ENCODE assay signal across 7 cellular contexts in the genomic region with DNA sequence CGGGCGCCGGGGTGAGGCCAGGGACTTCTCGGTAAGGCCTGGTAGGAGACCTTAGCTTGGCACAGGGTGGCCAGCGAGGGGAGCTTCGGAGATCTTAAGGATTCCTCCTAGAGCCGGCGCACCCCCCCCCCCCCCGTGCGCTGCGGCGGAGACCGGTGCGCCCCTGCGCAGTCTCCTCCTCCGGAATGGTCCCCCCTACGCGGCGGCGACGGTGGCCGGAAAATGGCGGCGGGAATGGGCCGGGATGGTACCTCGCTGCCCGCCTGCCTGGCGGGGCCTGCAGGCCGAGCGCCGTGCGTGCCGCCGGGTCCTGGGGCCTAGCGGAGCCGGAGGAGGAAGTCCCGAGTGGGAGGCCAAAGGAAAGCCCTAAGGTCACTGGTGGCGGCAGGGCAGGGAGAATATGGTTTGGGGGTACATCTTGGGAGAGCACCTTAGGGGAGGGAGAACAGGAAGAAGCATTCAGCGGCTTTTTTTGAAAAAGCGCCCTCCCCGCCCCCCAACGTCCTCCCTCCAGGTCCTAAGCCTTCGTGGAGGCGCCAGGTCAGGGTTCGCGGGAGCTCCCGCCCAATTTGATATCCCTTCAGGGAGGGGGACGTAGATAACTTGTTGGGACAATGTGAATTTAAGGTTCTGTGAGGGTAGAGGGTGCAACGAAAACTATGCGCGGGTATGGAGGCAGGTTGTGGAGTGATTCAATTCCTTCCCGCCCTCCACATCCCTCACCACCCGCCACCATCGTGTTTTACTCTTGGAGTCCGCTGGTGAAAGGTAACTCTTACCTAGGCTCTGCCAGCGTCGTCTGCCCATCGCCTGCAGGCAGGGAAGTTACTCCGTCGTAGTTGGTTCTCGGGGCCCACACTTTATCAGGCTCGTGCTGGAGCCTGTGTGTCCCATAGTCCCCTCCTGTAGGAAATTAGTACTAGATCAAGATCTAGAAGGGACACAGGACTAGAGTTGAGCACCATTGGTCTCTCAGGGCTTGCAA. TPM values are rescaled to one million over a fixed set of nuclear protein-coding genes. Genes with fewer than 3 reads are reported as not detected.
DNase-seq lines count a peak whose midpoint lies in the region; ATAC-seq and TF ChIP-seq lines count a peak whose summit lies in the region.

No MANE protein-coding gene starts in this region.

- no peak for TF ChIP-seq POLR2A in esophagus squamous epithelium (IDR thresholded peaks at IDR 0.05)

- H3K36me3 Mint-ChIP-seq in natural killer cell treated with Interleukin-12 subunit alpha and Interleukin-12 subunit beta and Interleukin-15 and Interleukin-18, amount 100 ng/mL, for 72 hours = peaks cover 33% of the 10 kb centered on the region

- H3K4me3 ChIP-seq in HUES64 (ENCODE audit: low read length) = peak overlapping the region; percentile 91
- peak overlapping the region; percentile 76 to 86 (median 78) for H3K4me3 ChIP-seq in esophagus squamous epithelium

- ATAC-seq in GM21423 (IDR thresholded peaks at IDR 0.05; ENCODE audit: unreplicated experiment) = peak; percentile 17
- ATAC-seq in natural killer cell treated with Interleukin-12 subunit alpha and Interleukin-12 subunit beta and Interleukin-15 and Interleukin-18, amount 100 ng/mL, for 72 hours = peak; percentile 39 to 40

- no peak for TF ChIP-seq CTCF in esophagus squamous epithelium (IDR thresholded peaks at IDR 0.05)

- DNase-seq in GM03348 (ENCODE audit: low spot score) (peak; percentile 71), esophagus squamous epithelium (lab: John Stamatoyannopoulos, UW) (no peak), mesenteric fat pad (ENCODE audit: low spot score) (no peak)
- peak; percentile 33 for DNase-seq in activated CD4-positive, CD25-positive, alpha-beta regulatory T cell treated with anti-CD3 and anti-CD28 coated beads, Interleukin-2, amount 50 U/mL, for 72 hours
- DNase-seq in natural killer cell treated with Interleukin-12 subunit alpha and Interleukin-12 subunit beta and Interleukin-15 and Interleukin-18, amount 100 ng/mL, for 72 hours (ENCODE audit: low spot score) = peak; percentile 76

- intact Hi-C loops in esophagus squamous epithelium (cut with DNase I) = no loop called here

- H3K27me3 ChIP-seq in HUES64 (ENCODE audit: insufficient read depth, low read length) = no peaks in the 10 kb centered on the region
- no peaks in the 10 kb centered on the region for H3K27me3 ChIP-seq in esophagus squamous epithelium

- peaks cover 32 to 42% of the 10 kb centered on the region in 2 donors for H3K4me1 Mint-ChIP-seq in natural killer cell treated with Interleukin-12 subunit alpha and Interleukin-12 subunit beta and Interleukin-15 and Interleukin-18, amount 100 ng/mL, for 72 hours (ENCODE audit: low read depth in 2 of 2)

- H3K9me3 Mint-ChIP-seq in natural killer cell treated with Interleukin-12 subunit alpha and Interleukin-12 subunit beta and Interleukin-15 and Interleukin-18, amount 100 ng/mL, for 72 hours = no peaks in the 10 kb centered on the region

- peak overlapping the region; percentile 89 to 95 for H3K27ac Mint-ChIP-seq in natural killer cell treated with Interleukin-12 subunit alpha and Interleukin-12 subunit beta and Interleukin-15 and Interleukin-18, amount 100 ng/mL, for 72 hours

- no peaks in the 10 kb centered on the region for H3K27me3 Mint-ChIP-seq in natural killer cell treated with Interleukin-12 subunit alpha and Interleukin-12 subunit beta and Interleukin-15 and Interleukin-18, amount 100 ng/mL, for 72 hours

- H3K27ac ChIP-seq in HUES64 (ENCODE audit: low read depth, low read length) = peak overlapping the region; percentile 97
- H3K27ac ChIP-seq in esophagus squamous epithelium = peak overlapping the region; percentile 93 to 98 (median 96)

- H3K4me1 ChIP-seq in HUES64 (ENCODE audit: insufficient read depth, low read length) = peaks cover 14% of the 10 kb centered on the region; the same call in 1 of the 2 replicates
- peaks cover 12 to 51% (median 25%) of the 10 kb centered on the region in 3 donors for H3K4me1 ChIP-seq in esophagus squamous epithelium

- H3K9me3 ChIP-seq in HUES64 (ENCODE audit: insufficient read depth, low read depth, low read length) = no peaks in the 10 kb centered on the region
- H3K9me3 ChIP-seq in esophagus squamous epithelium = no peaks in the 10 kb centered on the region

- H3K9ac ChIP-seq in HUES64 (ENCODE audit: low read depth, low read length) = peak overlapping the region; percentile 98

- H3K4me3 Mint-ChIP-seq in natural killer cell treated with Interleukin-12 subunit alpha and Interleukin-12 subunit beta and Interleukin-15 and Interleukin-18, amount 100 ng/mL, for 72 hours = peak overlapping the region; percentile 96

- WGBS in HUES64 = under 1% methylated on average over 58 of the region's 62 CpGs
- WGBS in esophagus squamous epithelium, 2 donors = 0% methylated on average over 14 to 18 of the region's 62 CpGs

- H3K36me3 ChIP-seq in HUES64 (ENCODE audit: insufficient read depth, low read length) = peaks cover 38% of the 10 kb centered on the region
- H3K36me3 ChIP-seq in esophagus squamous epithelium = peaks cover 0 to 35% (median 23%) of the 10 kb centered on the region in 3 donors

RNA-seq across cellular contexts. Expression of a gene that starts 0.6 kb away (rescaled TPM):
- polyA plus RNA-seq in HUES64 (2013, experiment 1 of 2) = 128 TPM
- polyA plus RNA-seq in HUES64 (2013, experiment 2 of 2) = 137 TPM
- total RNA-seq in esophagus squamous epithelium (10 to 100 TPM; 44.0 to 91.2 (median 58.1) TPM), mesenteric fat pad (103 TPM)
- 100 to 1,000 TPM; 177 to 254 TPM for total RNA-seq in natural killer cell treated with Interleukin-12 subunit alpha and Interleukin-12 subunit beta and Interleukin-15 and Interleukin-18, amount 100 ng/mL, for 72 hours

Comparison
In these comparisons a context has a peak if more than half of its experiments do, and no peak if none do; other contexts are left out.
1. DNase-seq: peak in GM03348 (single experiment), activated CD4-positive, CD25-positive, alpha-beta regulatory T cell treated with anti-CD3 and anti-CD28 coated beads, Interleukin-2, amount 50 U/mL, for 72 hours (single experiment) and natural killer cell treated with Interleukin-12 subunit alpha and Interleukin-12 subunit beta and Interleukin-15 and Interleukin-18, amount 100 ng/mL, for 72 hours (single experiment); none in esophagus squamous epithelium (single experiment) and mesenteric fat pad (single experiment).